8 cellular contexts compared by ENCODE assay signal in genomic region chr17:77451271-77451893, GRCh38.
DNase-seq lines count a peak whose midpoint lies in the region; ATAC-seq, FAIRE-seq and TF ChIP-seq lines count a peak whose summit lies in the region.

No MANE protein-coding gene starts in this region.

- CTCF ChIA-PET in T-cell (lab: Charles Lee) (interaction anchor here (0.7 to 1.4 kb wide), 3 partner anchors 10 to 21 kb away, joined by 3 to 4 read pairs (median 3); no protein-coding TSS in a partner anchor), K562 (lab: Yijun Ruan, JAX; ENCODE audit: low intra/inter-chr PET ratio) (no interaction called here)

- H3K9me3 ChIP-seq in K562 (replicated peaks; ENCODE audit: control insufficient read depth, insufficient read depth, low read depth, low read length) (no peaks in the 10 kb centered on the region), iPS-18c (ENCODE audit: control insufficient read depth, insufficient read depth, low read length) (peaks cover 3% of the 10 kb centered on the region), sigmoid colon (no peaks in the 10 kb centered on the region)

- 3% methylated on average over 29 of the region's 42 CpGs for WGBS in K562 (ENCODE audit: insufficient coverage, low coverage, missing lambda C conversion rate)
- WGBS in sigmoid colon, 2 donors: 1% methylated on average over 42 of the region's 42 CpGs

- H3K36me3 Mint-ChIP-seq in T-cell: peaks cover 19% of the 10 kb centered on the region

- peaks cover 8% of the 10 kb centered on the region; the same call in 1 of the 2 replicates for H4K20me1 ChIP-seq in K562 (replicated peaks; ENCODE audit: control insufficient read depth, insufficient read depth, low read length)

- POLR2A ChIA-PET in T-cell (lab: Charles Lee): interaction anchor here in 1 of 2 donors (1.1 kb wide), 1 partner anchor 9 kb away, joined by 3 read pairs; no protein-coding TSS in a partner anchor
- POLR2A ChIA-PET in K562 (lab: Yijun Ruan, JAX): interaction anchor here (1.0 to 3.0 kb wide), 3 partner anchors 11 to 283 kb away, joined by 3 to 11 read pairs (median 5); no protein-coding TSS in a partner anchor

- FAIRE-seq in K562 (lab: Jason Lieb, UNC): peak; percentile 51

- peak; percentile 59 for DNase-seq in EH (ENCODE audit: low read depth)
- peak; percentile 94 for DNase-seq in HuH-7 (ENCODE audit: low spot score)
- DNase-seq in T-cell: peak in 29 of 34 experiments; percentile 41 to 77 (median 57)
- DNase-seq in K562 (ENCODE audit: extremely low read depth in 1 of 4, low spot score in 3 of 4): peak; percentile 75 to 84 (median 84)
- peak; percentile 89 for DNase-seq in sigmoid colon
- no peak for DNase-seq in NCI-H2081 treated with DMSO at 0.1 percent for 48 hours (lab: John Stamatoyannopoulos, UW)
- DNase-seq in HPDE6-E6E7 (ENCODE audit: extremely low spot score): no peak

- H3K4me3 Mint-ChIP-seq in T-cell: peak overlapping the region; percentile 97 to 98 (median 98)

- no peaks in the 10 kb centered on the region for H3K27me3 Mint-ChIP-seq in T-cell

- peaks cover 62 to 73% of the 10 kb centered on the region in 2 experiments for H3K4me1 ChIP-seq in K562 (replicated peaks in 1 of 2; ENCODE audit: control insufficient read depth in 2 of 2, insufficient read depth in 2 of 2, low read length in 2 of 2)
- H3K4me1 ChIP-seq in sigmoid colon: peaks cover 0 to 93% (median 88%) of the 10 kb centered on the region in 4 donors

- H3K9me1 ChIP-seq in K562 (ENCODE audit: control insufficient read depth, insufficient read depth, low read length): no peaks in the 10 kb centered on the region

- peaks cover 92% of the 10 kb centered on the region for H3K79me2 ChIP-seq in K562 (ENCODE audit: control insufficient read depth, insufficient read depth, low read length)

- in situ Hi-C loops in K562 (cut with MboI): no loop called here

- TF ChIP-seq POLR2A in K562 (conservative IDR thresholded peaks at IDR 0.05) (peak; percentile 46), sigmoid colon (IDR thresholded peaks at IDR 0.05) (no peak)

- peak overlapping the region; percentile 59 for H2AFZ ChIP-seq in K562 (ENCODE audit: low read depth, low read length)

- no peak for TF ChIP-seq EP300 in K562 (IDR thresholded peaks at IDR 0.05; ENCODE audit: low read length)
- no peak for TF ChIP-seq EP300 in sigmoid colon (IDR thresholded peaks at IDR 0.05)

- TF ChIP-seq CTCF in K562 (IDR thresholded peaks at IDR 0.05 in 2 of 3, conservative IDR thresholded peaks at IDR 0.05 in 1 of 3; ENCODE audit: insufficient read depth in 2 of 3, low read depth in 1 of 3, low read length in 3 of 3) (no peak), sigmoid colon (IDR thresholded peaks at IDR 0.05) (no peak)

- H3K36me3 ChIP-seq in K562 (ENCODE audit: control insufficient read depth, insufficient read depth, low read length) (peaks cover 5% of the 10 kb centered on the region; the same call in 2 of the 3 replicates), sigmoid colon (peaks cover 0 to 5% (median 0%) of the 10 kb centered on the region in 4 donors)

- intact Hi-C loops in K562 (cut with micrococcal nuclease) (no loop called here), sigmoid colon (cut with DNase I) (no loop called here)

- ATAC-seq in T-cell (replicated peaks in 1 of 4): peak; percentile 43 to 68 (median 64)
- peak; percentile 82 for ATAC-seq in K562

- BruUV-seq in K562 (replicated peaks; lab: Mats Ljungman, UMichigan): no TSS peak

- peak overlapping the region; percentile 78 for H3K4me2 ChIP-seq in K562 (ENCODE audit: insufficient read depth, low read length)

- H3K27ac ChIP-seq in K562 (ENCODE audit: extremely low read depth, low read depth, low read length): peak overlapping the region; percentile 71
- peak overlapping the region; percentile 95 to 99 (median 96) for H3K27ac ChIP-seq in sigmoid colon

- H3K27me3 ChIP-seq in K562 (ENCODE audit: control insufficient read depth in 2 of 2, insufficient read depth in 2 of 2, low read length in 2 of 2) (no peaks in the 10 kb centered on the region), sigmoid colon (no peaks in the 10 kb centered on the region)

- peak overlapping the region; percentile 99 to 100 for H3K27ac Mint-ChIP-seq in T-cell

- no peaks in the 10 kb centered on the region for H3K9me3 Mint-ChIP-seq in T-cell

- H3K9ac ChIP-seq in K562 (ENCODE audit: insufficient read depth in 1 of 2, low read depth in 2 of 2, low read length in 2 of 2): peak overlapping the region; percentile 57 to 92

- H3K4me1 Mint-ChIP-seq in T-cell: peaks cover 42 to 75% (median 62%) of the 10 kb centered on the region in 3 donors

- H3K4me3 ChIP-seq in K562 (peak overlapping the region; percentile 41), iPS-18c (ENCODE audit: insufficient read depth, low read depth, low read length) (peak overlapping the region; percentile 57), sigmoid colon (peak overlapping the region; percentile 47 to 60 (median 57))

- TF ChIP-seq RAD21 in K562 (CRISPR knock-in tag; conservative IDR thresholded peaks at IDR 0.05 in 1 of 2, IDR thresholded peaks at IDR 0.05 in 1 of 2): no peak

TF ChIP-seq in K562, 482 proteins besides CTCF, POLR2A, EP300 and RAD21 (continues in another document):
- peak; percentile 46; the same call in 1 of the 2 replicates for TF ChIP-seq TOE1 (IDR thresholded peaks at IDR 0.05; ENCODE audit: borderline replicate concordance)
- no peak for TF ChIP-seq TOE1 (CRISPR knock-in tag; IDR thresholded peaks at IDR 0.05; ENCODE audit: borderline replicate concordance, low read depth)
- TF ChIP-seq SMAD2 (IDR thresholded peaks at IDR 0.05; ENCODE audit: low read depth, low read length): no peak
- TF ChIP-seq NELFE (IDR thresholded peaks at IDR 0.05; ENCODE audit: insufficient read depth, insufficient read length): no peak
- no peak for TF ChIP-seq CTBP1 (IDR thresholded peaks at IDR 0.05; ENCODE audit: borderline replicate concordance)
- TF ChIP-seq HDAC6 (IDR thresholded peaks at IDR 0.05; ENCODE audit: low read depth, low read length): no peak
- peak; percentile 36; the same call in 1 of the 2 replicates for TF ChIP-seq PHF8 (IDR thresholded peaks at IDR 0.05; ENCODE audit: borderline replicate concordance, low read length)
- TF ChIP-seq TCF7 (IDR thresholded peaks at IDR 0.05; ENCODE audit: borderline replicate concordance): peak; percentile 91
- no peak for TF ChIP-seq ZNF398 (CRISPR knock-in tag; IDR thresholded peaks at IDR 0.05)
- TF ChIP-seq FOXK2 (conservative IDR thresholded peaks at IDR 0.05 in 1 of 2, IDR thresholded peaks at IDR 0.05 in 1 of 2; ENCODE audit: low read depth in 2 of 2): no peak
- no peak for TF ChIP-seq ZC3H4 (CRISPR knock-in tag; IDR thresholded peaks at IDR 0.05; ENCODE audit: borderline replicate concordance)
- TF ChIP-seq CUX1 (CRISPR knock-in tag; IDR thresholded peaks at IDR 0.05): no peak
- TF ChIP-seq BCOR (IDR thresholded peaks at IDR 0.05): no peak

Comparison
In these comparisons a context has a peak if more than half of its experiments do, and no peak if none do; other contexts are left out.
1. DNase-seq: peak in EH (single experiment), HuH-7 (single experiment), T-cell (29 of 34), K562 (4 of 4) and sigmoid colon (single experiment); none in NCI-H2081 treated with DMSO at 0.1 percent for 48 hours (single experiment) and HPDE6-E6E7 (single experiment).
2. Peak in every context shown above with its lines, with median percentiles within 50 percentile points of each other: H3K4me3 ChIP-seq.